Comparison of ENCODE assay signal across 8 cellular contexts in the genomic region with DNA sequence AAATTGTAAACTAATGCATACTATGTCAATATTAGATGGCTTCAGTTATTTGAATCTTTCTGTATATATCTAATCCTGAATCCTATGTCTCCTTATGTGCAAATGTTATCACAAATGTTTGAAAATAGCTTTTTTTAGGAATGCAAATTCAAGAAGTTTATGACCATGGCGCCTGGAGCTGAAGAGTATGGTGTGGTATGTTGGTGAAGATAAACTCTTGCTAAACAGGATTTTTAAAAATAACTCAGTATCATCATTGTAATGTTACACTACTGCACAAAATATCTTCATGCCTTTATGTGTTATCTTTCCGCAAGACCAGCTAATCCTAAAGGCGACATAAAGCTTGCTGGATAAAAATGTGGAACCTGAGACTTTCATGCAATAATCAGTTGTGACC.
"Had no signal": no experiment of that assay in that cellular context is flagged by ENCODE, and none has a peak within 500 bp of the region (broad histone marks: within the 10 kb centered on the region; RNA-seq: fewer than 3 reads in every experiment).

No MANE protein-coding gene starts in this region.

- ATAC-seq: HCT116, K562 had no signal

- H3K9me3 ChIP-seq: HAP-1 had no signal

- H3K36me3 ChIP-seq: HAP-1 had no signal

- H3K4me3 ChIP-seq: HAP-1, K562 had no signal

- DNase-seq: GOT3, H7, HFFc6, IMR-90, KG1 had no signal
